ENCODE assay signal across 8 cellular contexts in the genomic region with DNA sequence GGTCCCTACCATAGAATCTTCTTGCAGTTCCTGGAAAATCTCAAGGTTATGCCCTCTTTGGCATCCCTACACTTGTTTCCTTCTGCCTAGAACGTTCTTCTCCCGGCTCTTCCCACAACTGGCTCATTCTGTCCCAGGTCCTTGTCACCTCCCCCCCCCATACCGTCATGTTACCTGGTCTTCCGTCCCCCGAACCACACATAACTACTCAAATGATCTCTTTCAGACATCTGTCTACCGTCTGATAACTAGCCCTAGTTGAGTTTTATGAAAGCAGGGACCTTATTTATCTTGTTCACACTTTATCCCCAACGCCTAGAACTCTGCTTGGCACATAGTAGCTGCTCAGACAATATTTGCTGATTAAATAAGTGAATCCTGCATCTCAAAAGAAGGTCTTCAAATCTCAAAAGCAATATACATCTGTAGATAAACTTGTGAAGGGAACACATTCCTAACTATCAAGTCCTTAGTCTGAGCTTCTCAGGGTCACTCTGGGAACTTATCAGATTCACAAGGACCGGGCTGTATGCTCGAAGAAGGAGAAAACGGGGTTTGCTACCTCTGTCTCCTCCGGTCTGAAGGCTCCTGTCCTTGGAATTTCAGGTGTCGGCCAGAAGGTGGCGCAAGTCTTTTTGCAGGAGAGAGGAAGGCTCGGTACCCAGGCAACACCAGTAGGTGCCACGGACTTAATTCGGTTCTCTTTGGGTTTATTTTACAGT. TPM values are rescaled to one million over a fixed set of nuclear protein-coding genes. Genes with fewer than 3 reads are reported as not detected.
DNase-seq lines count a peak whose midpoint lies in the region; ATAC-seq and TF ChIP-seq lines count a peak whose summit lies in the region.

No MANE protein-coding gene starts in this region.

- peak overlapping the region; percentile 67 for H3K4me3 Mint-ChIP-seq in activated naive CD8-positive, alpha-beta T cell

- peak; percentile 73 for ATAC-seq in GM21737 (IDR thresholded peaks at IDR 0.05; ENCODE audit: unreplicated experiment)
- peak; percentile 98 for ATAC-seq in SK-N-SH treated with all-trans-retinoic acid at 6 μM for 48 hours
- peak; percentile 57 to 75 (median 70) for ATAC-seq in heart left ventricle

- H3K36me3 Mint-ChIP-seq in activated naive CD8-positive, alpha-beta T cell: peaks cover 37% of the 10 kb centered on the region

- H3K36me3 ChIP-seq in heart left ventricle: peaks cover 0 to 95% (median 3%) of the 10 kb centered on the region in 9 donors

- H3K27ac ChIP-seq in heart left ventricle: peak overlapping the region in 5 of 12 donors; percentile 6 to 94 (median 47)

- peaks cover 0 to 5% (median 0%) of the 10 kb centered on the region in 9 donors for H3K27me3 ChIP-seq in heart left ventricle

- peaks cover 0 to 89% (median 10%) of the 10 kb centered on the region in 12 donors for H3K4me1 ChIP-seq in heart left ventricle

- no peak for TF ChIP-seq POLR2A in heart left ventricle (IDR thresholded peaks at IDR 0.05)

- H3K9me3 Mint-ChIP-seq in activated naive CD8-positive, alpha-beta T cell (ENCODE audit: low read depth): no peaks in the 10 kb centered on the region

- peak overlapping the region; percentile 98 for H3K27ac Mint-ChIP-seq in activated naive CD8-positive, alpha-beta T cell

- peak; percentile 77 for DNase-seq in Daoy (ENCODE audit: low read depth)
- DNase-seq in LHCN-M2 (ENCODE audit: low read depth): peak; percentile 54
- DNase-seq in heart left ventricle: peak; percentile 73 to 83 (median 78)
- DNase-seq in retina: peak; percentile 71
- no peak for DNase-seq in NCI-H187 treated with DMSO at 0.1 percent for 48 hours (lab: John Stamatoyannopoulos, UW)

- peak; percentile 71 to 90 (median 84) for TF ChIP-seq CTCF in heart left ventricle (IDR thresholded peaks at IDR 0.05)

- peak overlapping the region in 4 of 12 donors; percentile 4 to 34 (median 6) for H3K4me3 ChIP-seq in heart left ventricle

- intact Hi-C loops in heart left ventricle (cut with DNase I): loop anchor here (1.0 to 10.0 kb wide), 13 partner anchors 41 to 367 kb away; no protein-coding TSS in a partner anchor

- WGBS in heart left ventricle, 4 donors: 34 to 41% (median 40%) methylated on average over 16 of the region's 16 CpGs

- H3K27me3 Mint-ChIP-seq in activated naive CD8-positive, alpha-beta T cell: no peaks in the 10 kb centered on the region

- no peaks in the 10 kb centered on the region for H3K9me3 ChIP-seq in heart left ventricle

- peaks cover 91% of the 10 kb centered on the region for H3K4me1 Mint-ChIP-seq in activated naive CD8-positive, alpha-beta T cell (ENCODE audit: low read depth)

TF ChIP-seq in SK-N-SH treated with all-trans-retinoic acid at 6 μM for 48 hours, 23 proteins besides CTCF, POLR2A, EP300 and RAD21:
- peak; percentile 56; the same call in 1 of the 2 replicates for TF ChIP-seq ZNF70 (CRISPR knock-in tag; IDR thresholded peaks at IDR 0.05)
- TF ChIP-seq PPARA (CRISPR knock-in tag; IDR thresholded peaks at IDR 0.05; ENCODE audit: borderline replicate concordance): no peak
- TF ChIP-seq ZFP30 (CRISPR knock-in tag; IDR thresholded peaks at IDR 0.05): no peak
- no peak for TF ChIP-seq CSDC2 (CRISPR knock-in tag; IDR thresholded peaks at IDR 0.05)

RNA-seq across cellular contexts. Expression of a gene that starts 30.0 kb away (rescaled TPM):
- not detected in 2 replicates for total RNA-seq in Daoy (2014; rRNA removed; shearing (Covaris generic))
- total RNA-seq in LHCN-M2 (2014; rRNA removed) (not detected in 2 replicates), heart left ventricle (10 to 100 TPM in 2 of 9 donors, 1 to 10 TPM in 7; 2.8 to 73.7 (median 6.1) TPM)
- polyA plus RNA-seq in LHCN-M2 (2012): not detected
- polyA plus RNA-seq in heart left ventricle: 1 to 10 TPM; 2.2 to 3.1 TPM

RNA-seq across cellular contexts. Expression of a gene that starts 34.8 kb away (rescaled TPM):
- not detected in 2 replicates for total RNA-seq in Daoy (2014; rRNA removed; shearing (Covaris generic))
- total RNA-seq in LHCN-M2 (2014; rRNA removed) (not detected in 2 replicates), heart left ventricle (not detected)
- not detected for polyA plus RNA-seq in LHCN-M2 (2012)
- polyA plus RNA-seq in heart left ventricle: not detected
